ENCODE assay signal across 8 cellular contexts in the genomic region with DNA sequence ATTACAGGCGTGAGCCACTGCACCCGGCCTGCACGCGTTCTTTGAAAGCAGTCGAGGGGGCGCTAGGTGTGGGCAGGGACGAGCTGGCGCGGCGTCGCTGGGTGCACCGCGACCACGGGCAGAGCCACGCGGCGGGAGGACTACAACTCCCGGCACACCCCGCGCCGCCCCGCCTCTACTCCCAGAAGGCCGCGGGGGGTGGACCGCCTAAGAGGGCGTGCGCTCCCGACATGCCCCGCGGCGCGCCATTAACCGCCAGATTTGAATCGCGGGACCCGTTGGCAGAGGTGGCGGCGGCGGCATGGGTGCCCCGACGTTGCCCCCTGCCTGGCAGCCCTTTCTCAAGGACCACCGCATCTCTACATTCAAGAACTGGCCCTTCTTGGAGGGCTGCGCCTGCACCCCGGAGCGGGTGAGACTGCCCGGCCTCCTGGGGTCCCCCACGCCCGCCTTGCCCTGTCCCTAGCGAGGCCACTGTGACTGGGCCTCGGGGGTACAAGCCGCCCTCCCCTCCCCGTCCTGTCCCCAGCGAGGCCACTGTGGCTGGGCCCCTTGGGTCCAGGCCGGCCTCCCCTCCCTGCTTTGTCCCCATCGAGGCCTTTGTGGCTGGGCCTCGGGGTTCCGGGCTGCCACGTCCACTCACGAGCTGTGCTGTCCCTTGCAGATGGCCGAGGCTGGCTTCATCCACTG. TPM values are rescaled to one million over a fixed set of nuclear protein-coding genes. Genes with fewer than 3 reads are reported as not detected.
DNase-seq lines count a peak whose midpoint lies in the region; ATAC-seq, FAIRE-seq and TF ChIP-seq lines count a peak whose summit lies in the region.

BIRC5 (plus strand) TSS at position 238 of the 690 bp plus-strand sequence; CDS start at position 302, 64 bp downstream.

- peak; percentile 84 for ATAC-seq in GM21723 (IDR thresholded peaks at IDR 0.05; ENCODE audit: unreplicated experiment)
- peak; percentile 100 for ATAC-seq in activated T-cell treated with anti-CD3 and anti-CD28 coated beads, Interleukin-2, amount 50 U/mL, for 72 hours (replicated peaks in 1 of 2)
- peak; percentile 100 for ATAC-seq in natural killer cell
- ATAC-seq in stimulated activated memory B cell treated with anti-CD40 and anti-IgM and Interleukin-4, amounts not matched to agents 10 μg/mL and 1 μg/mL and 100 μg/mL, for 72 hours = peak; percentile 99

- H3K36me3 Mint-ChIP-seq in activated T-cell treated with anti-CD3 and anti-CD28 coated beads, Interleukin-2, amount 50 U/mL, for 72 hours (ENCODE audit: insufficient read depth in 2 of 2) = peaks cover 11 to 19% of the 10 kb centered on the region in 2 donors
- no peaks in the 10 kb centered on the region for H3K36me3 Mint-ChIP-seq in natural killer cell
- no peaks in the 10 kb centered on the region for H3K36me3 Mint-ChIP-seq in stimulated activated memory B cell treated with anti-CD40 and anti-IgM and Interleukin-4, amounts not matched to agents 10 μg/mL and 1 μg/mL and 100 μg/mL, for 72 hours

- peak within 1 kb of the TSS; percentile 91 for H3K4me3 ChIP-seq in fibroblast of mammary gland (ENCODE audit: control insufficient read depth, low read depth, low read length)

- H3K4me1 Mint-ChIP-seq in activated T-cell treated with anti-CD3 and anti-CD28 coated beads, Interleukin-2, amount 50 U/mL, for 72 hours (ENCODE audit: low read depth) = peaks cover 17% of the 10 kb centered on the region
- H3K4me1 Mint-ChIP-seq in natural killer cell = peaks cover 0 to 9% of the 10 kb centered on the region in 2 donors
- H3K4me1 Mint-ChIP-seq in stimulated activated memory B cell treated with anti-CD40 and anti-IgM and Interleukin-4, amounts not matched to agents 10 μg/mL and 1 μg/mL and 100 μg/mL, for 72 hours = peaks cover 12% of the 10 kb centered on the region

- DNase-seq in D721Med (ENCODE audit: insufficient read length, low spot score) (peak; percentile 90), LoVo (ENCODE audit: low spot score) (peak; percentile 91), RPMI7951 (ENCODE audit: low read depth) (peak; percentile 84), fibroblast of mammary gland (ENCODE audit: low read depth) (peak; percentile 75), natural killer cell (peak; percentile 89)
- peak; percentile 94 for DNase-seq in activated T-cell treated with anti-CD3 and anti-CD28 coated beads, Interleukin-2, amount 50 U/mL, for 72 hours

- H3K9me3 Mint-ChIP-seq in activated T-cell treated with anti-CD3 and anti-CD28 coated beads, Interleukin-2, amount 50 U/mL, for 72 hours = no peaks in the 10 kb centered on the region
- H3K9me3 Mint-ChIP-seq in natural killer cell = no peaks in the 10 kb centered on the region
- no peaks in the 10 kb centered on the region for H3K9me3 Mint-ChIP-seq in stimulated activated memory B cell treated with anti-CD40 and anti-IgM and Interleukin-4, amounts not matched to agents 10 μg/mL and 1 μg/mL and 100 μg/mL, for 72 hours

- H3K27ac Mint-ChIP-seq in activated T-cell treated with anti-CD3 and anti-CD28 coated beads, Interleukin-2, amount 50 U/mL, for 72 hours = peak within 1 kb of the TSS; percentile 76
- no peak within 1 kb of the TSS for H3K27ac Mint-ChIP-seq in natural killer cell
- H3K27ac Mint-ChIP-seq in stimulated activated memory B cell treated with anti-CD40 and anti-IgM and Interleukin-4, amounts not matched to agents 10 μg/mL and 1 μg/mL and 100 μg/mL, for 72 hours = no peak within 1 kb of the TSS

- FAIRE-seq in D721Med (lab: Jason Lieb, UNC) = no peak

- TF ChIP-seq CTCF in D721Med (IDR thresholded peaks at IDR 0.05; ENCODE audit: insufficient read depth, missing control alignments) (no peak), fibroblast of mammary gland (conservative IDR thresholded peaks at IDR 0.05; ENCODE audit: control insufficient read depth, insufficient read depth, low read depth, low read length) (no peak), natural killer cell (IDR thresholded peaks at IDR 0.05) (no peak)

- H3K27me3 Mint-ChIP-seq in activated T-cell treated with anti-CD3 and anti-CD28 coated beads, Interleukin-2, amount 50 U/mL, for 72 hours (ENCODE audit: low read depth) = no peaks in the 10 kb centered on the region
- H3K27me3 Mint-ChIP-seq in natural killer cell (ENCODE audit: low read depth in 2 of 2) = no peaks in the 10 kb centered on the region
- no peaks in the 10 kb centered on the region for H3K27me3 Mint-ChIP-seq in stimulated activated memory B cell treated with anti-CD40 and anti-IgM and Interleukin-4, amounts not matched to agents 10 μg/mL and 1 μg/mL and 100 μg/mL, for 72 hours

- intact Hi-C loops in natural killer cell (cut with micrococcal nuclease) = loop anchor here (1.0 kb wide), 2 partner anchors 40 to 74 kb away; no protein-coding TSS in a partner anchor

- peak within 1 kb of the TSS; percentile 95 for H3K4me3 Mint-ChIP-seq in activated T-cell treated with anti-CD3 and anti-CD28 coated beads, Interleukin-2, amount 50 U/mL, for 72 hours
- H3K4me3 Mint-ChIP-seq in natural killer cell = peak within 1 kb of the TSS; percentile 76
- H3K4me3 Mint-ChIP-seq in stimulated activated memory B cell treated with anti-CD40 and anti-IgM and Interleukin-4, amounts not matched to agents 10 μg/mL and 1 μg/mL and 100 μg/mL, for 72 hours = peak within 1 kb of the TSS; percentile 81

RNA-seq across cellular contexts. Expression of gene BIRC5, which starts in this region (rescaled TPM):
- total RNA-seq in RPMI7951 (2014; rRNA removed; shearing (Covaris generic)) = 157 and 160 TPM in 2 replicates
- total RNA-seq in activated T-cell treated with anti-CD3 and anti-CD28 coated beads, Interleukin-2, amount 50 U/mL, for 72 hours = 100 to 1,000 TPM in 1 of 2 donors, 10 to 100 TPM in 1; 78.9 to 104 TPM
- 1 to 10 TPM in 2 of 3 donors, under 1 TPM in 1; 0.73 to 1.9 (median 1.2) TPM for total RNA-seq in natural killer cell

Comparison
In these comparisons a context has a peak if more than half of its experiments do, and no peak if none do; other contexts are left out.
1. Peak in every context shown above with its lines: DNase-seq, ATAC-seq and H3K4me3 ChIP-seq.
2. RNA of gene BIRC5 (total RNA-seq): 157 to 160 TPM in RPMI7951 and 78.9 to 104 TPM in activated T-cell treated with anti-CD3 and anti-CD28 coated beads, Interleukin-2, amount 50 U/mL, for 72 hours; 0.73 to 1.9 TPM in natural killer cell; every median in the first group is over 10 times any median in the second.